In the genomic region with DNA sequence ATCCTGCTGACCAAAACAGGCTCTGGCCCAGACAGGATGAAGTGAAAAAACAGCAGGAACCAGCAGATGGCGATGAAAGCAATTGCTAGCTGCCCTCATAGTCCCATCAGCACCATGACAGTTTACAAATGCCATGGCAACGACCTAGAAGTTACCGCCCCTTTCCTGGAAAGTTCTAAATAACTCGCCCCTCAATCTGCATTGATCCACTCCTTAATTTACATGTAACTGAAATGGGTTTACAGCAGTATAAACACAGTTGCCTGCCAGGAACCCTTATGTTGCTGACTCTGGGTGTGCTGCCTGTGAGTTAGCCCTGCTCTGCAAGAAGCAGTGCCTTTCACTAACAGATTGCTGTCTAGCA, we compare ENCODE assay signal across 8 cellular contexts.
DNase-seq lines count a peak whose midpoint lies in the region; ATAC-seq and TF ChIP-seq lines count a peak whose summit lies in the region.

No MANE protein-coding gene starts in this region.

- CTCF ChIA-PET in CD8-positive, alpha-beta memory T cell (lab: Charles Lee) = interaction anchor here (1.9 to 2.4 kb wide), 2 partner anchors 218 to 384 kb away, joined by 6 to 13 read pairs; no protein-coding TSS in a partner anchor

- peaks cover 2 to 14% of the 10 kb centered on the region in 2 donors for H3K27me3 Mint-ChIP-seq in CD8-positive, alpha-beta memory T cell

- H2AFZ ChIP-seq in hepatocyte = no peak overlapping the region

- no peaks in the 10 kb centered on the region for H4K20me1 ChIP-seq in hepatocyte (ENCODE audit: insufficient read depth, poor library complexity, severe bottlenecking)

- H3K4me2 ChIP-seq in hepatocyte = no peak overlapping the region

- POLR2A ChIA-PET in CD8-positive, alpha-beta memory T cell (lab: Charles Lee) = no interaction called here

- ATAC-seq in GM18861 (IDR thresholded peaks at IDR 0.05; ENCODE audit: unreplicated experiment) (peak; percentile 64), HG03135 (IDR thresholded peaks at IDR 0.05; ENCODE audit: unreplicated experiment) (peak; percentile 92), gastrocnemius medialis (peak; percentile 50 to 60)

- H3K9me3 ChIP-seq in CD8-positive, alpha-beta memory T cell (ENCODE audit: low read length) = no peaks in the 10 kb centered on the region
- H3K9me3 ChIP-seq in hepatocyte (ENCODE audit: low read depth) (no peaks in the 10 kb centered on the region), gastrocnemius medialis (no peaks in the 10 kb centered on the region)

- H3K4me3 ChIP-seq in CD8-positive, alpha-beta memory T cell (ENCODE audit: low read length) = no peak overlapping the region
- H3K4me3 ChIP-seq in hepatocyte (no peak overlapping the region), gastrocnemius medialis (no peak overlapping the region)

- no peaks in the 10 kb centered on the region for H3K9me3 Mint-ChIP-seq in CD8-positive, alpha-beta memory T cell

- H3K27ac ChIP-seq in CD8-positive, alpha-beta memory T cell (ENCODE audit: low read depth, low read length) = no peak overlapping the region
- no peak overlapping the region for H3K27ac ChIP-seq in hepatocyte
- no peak overlapping the region for H3K27ac ChIP-seq in gastrocnemius medialis

- TF ChIP-seq CTCF in hepatocyte (IDR thresholded peaks at IDR 0.05; ENCODE audit: poor library complexity) (peak; percentile 65), gastrocnemius medialis (IDR thresholded peaks at IDR 0.05 in 4 of 5, conservative IDR thresholded peaks at IDR 0.05 in 1 of 5) (peak in 4 of 5 experiments; percentile 15 to 44 (median 31))

- WGBS in hepatocyte (ENCODE audit: low lambda C conversion rate, missing lambda C conversion rate) = 5% methylated on average over 4 of the region's 4 CpGs

- no peaks in the 10 kb centered on the region for H3K79me2 ChIP-seq in hepatocyte

- in situ Hi-C loops in gastrocnemius medialis (cut with MboI; ENCODE audit: low sequenced_read_pairs in 4 of 4) = no loop called here

- no peak for TF ChIP-seq POLR2A in gastrocnemius medialis (IDR thresholded peaks at IDR 0.05)

- no peaks in the 10 kb centered on the region for H3K9me2 ChIP-seq in hepatocyte (replicated peaks; ENCODE audit: insufficient read depth)

- peaks cover 1 to 7% (median 6%) of the 10 kb centered on the region in 3 donors for H3K4me1 Mint-ChIP-seq in CD8-positive, alpha-beta memory T cell

- H3K36me3 Mint-ChIP-seq in CD8-positive, alpha-beta memory T cell = peaks cover 0 to 13% (median 0%) of the 10 kb centered on the region in 3 donors

- peak in 4 of 5 donors; percentile 3 to 47 (median 14) for DNase-seq in CD8-positive, alpha-beta memory T cell
- DNase-seq in NCI-H345 (lab: John Stamatoyannopoulos, UW) (peak; percentile 61), hepatocyte (ENCODE audit: low spot score) (peak; percentile 73), gastrocnemius medialis (peak in 1 of 2 donors; percentile 23), epidermal melanocyte (ENCODE audit: insufficient read length, low spot score) (no peak)
- DNase-seq in activated naive CD4-positive, alpha-beta T cell treated with anti-CD3 and anti-CD28 coated beads, Interleukin-2, amount 50 U/mL, for 16 hours = peak; percentile 10

- H3K36me3 ChIP-seq in CD8-positive, alpha-beta memory T cell (ENCODE audit: insufficient read depth, low read length) = no peaks in the 10 kb centered on the region
- no peaks in the 10 kb centered on the region for H3K36me3 ChIP-seq in hepatocyte (replicated peaks; ENCODE audit: insufficient read depth, low read depth)
- no peaks in the 10 kb centered on the region for H3K36me3 ChIP-seq in gastrocnemius medialis

- intact Hi-C loops in gastrocnemius medialis (cut with DNase I; ENCODE audit: low total_unique reads) = no loop called here

- peak overlapping the region in 1 of 8 donors; percentile 18 for H3K27ac Mint-ChIP-seq in CD8-positive, alpha-beta memory T cell

- H3K4me1 ChIP-seq in CD8-positive, alpha-beta memory T cell (ENCODE audit: insufficient read depth, low read length) = no peaks in the 10 kb centered on the region
- H3K4me1 ChIP-seq in hepatocyte (ENCODE audit: insufficient read depth) = no peaks in the 10 kb centered on the region
- H3K4me1 ChIP-seq in gastrocnemius medialis = no peaks in the 10 kb centered on the region

- H3K27me3 ChIP-seq in CD8-positive, alpha-beta memory T cell (ENCODE audit: insufficient read depth, low read length, poor library complexity, severe bottlenecking) = no peaks in the 10 kb centered on the region
- H3K27me3 ChIP-seq in hepatocyte (peaks cover 8% of the 10 kb centered on the region), gastrocnemius medialis (no peaks in the 10 kb centered on the region)

- no peak overlapping the region for H3K4me3 Mint-ChIP-seq in CD8-positive, alpha-beta memory T cell
